Comparison of ENCODE assay signal across 21 cellular contexts in the genomic region with DNA sequence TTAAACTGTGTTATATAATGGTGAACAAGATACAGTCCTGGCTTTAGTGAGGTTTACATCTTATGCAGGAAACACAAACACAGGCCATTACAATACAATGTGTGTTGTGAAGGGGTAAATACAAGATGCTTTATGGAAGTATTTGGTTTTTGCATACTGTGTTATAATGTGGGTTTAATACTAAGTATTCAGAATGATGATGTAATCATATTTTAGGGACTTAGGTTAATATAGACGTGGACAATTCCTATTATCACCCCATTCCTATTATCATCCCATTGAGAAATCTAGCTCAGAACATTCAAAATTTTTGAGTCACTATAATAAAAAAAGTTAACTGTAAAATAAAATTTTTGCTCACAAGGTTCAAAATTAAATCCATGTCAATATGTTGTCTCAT. TPM values are rescaled to one million over a fixed set of nuclear protein-coding genes. Genes with fewer than 3 reads are reported as not detected.
DNase-seq lines count a peak whose midpoint lies in the region; ATAC-seq, FAIRE-seq and TF ChIP-seq lines count a peak whose summit lies in the region.
"Had no signal": no experiment of that assay in that cellular context is flagged by ENCODE, and none has a peak within 500 bp of the region (broad histone marks: within the 10 kb centered on the region; RNA-seq: fewer than 3 reads in every experiment).

No MANE protein-coding gene starts in this region.

- DNase-seq in A549 (ENCODE audit: low read depth in 1 of 2, low spot score in 1 of 2) (no peak), GM12891 (ENCODE audit: insufficient read length, low spot score) (no peak), GM12878 (ENCODE audit: low read depth, low spot score) (no peak), pancreas (no peak), RWPE1 (ENCODE audit: low spot score) (no peak), MG63 (no peak)
- DNase-seq: 8988T; C1 segment of cervical spinal cord; Calu3; CD4-positive, alpha-beta memory T cell; COR-L47; DMS153; DND-41; H9 had no signal

- H3K79me2 ChIP-seq in GM12878 (ENCODE audit: control insufficient read depth, insufficient read depth, low read length) = no peaks in the 10 kb centered on the region

- POLR2A ChIA-PET in A549 (lab: Yijun Ruan, JAX) (no interaction called here), GM12878 (lab: Charles Lee) (interaction anchor here (1.9 kb wide), 1 partner anchor 25 kb away, joined by 6 read pairs; a partner anchor contains a TSS), RWPE1 (lab: Yijun Ruan, JAX; ENCODE audit: low non-redundant PET) (no interaction called here)

- H3K4me2 ChIP-seq in A549 (no peak overlapping the region), GM12878 (ENCODE audit: control insufficient read depth, insufficient read depth) (no peak overlapping the region)
- H3K4me2 ChIP-seq: GM23338 had no signal

- H3K27me3 ChIP-seq in GM12878 (replicated peaks in 1 of 2; ENCODE audit: control insufficient read depth in 2 of 2, insufficient read depth in 2 of 2, low read length in 1 of 2) = no peaks in the 10 kb centered on the region
- no peaks in the 10 kb centered on the region for H3K27me3 ChIP-seq in pancreas
- H3K27me3 ChIP-seq in MG63 = no peaks in the 10 kb centered on the region

- RAD21 ChIA-PET in GM12878 (lab: Charles Lee; ENCODE audit: unreplicated experiment) = interaction anchor here (0.7 to 1.7 kb wide), 6 partner anchors 11 to 1454 kb away, joined by 3 to 4 read pairs (median 3); a partner anchor contains a TSS

- no peak overlapping the region for H3K9ac ChIP-seq in GM12878 (ENCODE audit: control insufficient read depth, insufficient read depth, low read length)

- no peak overlapping the region for H3K4me3 ChIP-seq in A549
- H3K4me3 ChIP-seq in GM12878 = no peak overlapping the region
- H3K4me3 ChIP-seq in pancreas = no peak overlapping the region
- no peak overlapping the region for H3K4me3 ChIP-seq in MG63
- H3K4me3 ChIP-seq: GM23338 had no signal

- no peaks in the 10 kb centered on the region for H4K20me1 ChIP-seq in GM12878 (ENCODE audit: control insufficient read depth, insufficient read depth)

- no peak overlapping the region for H2AFZ ChIP-seq in GM12878 (ENCODE audit: control insufficient read depth, low read depth, low read length)
- H2AFZ ChIP-seq: GM23338 had no signal

- CTCF ChIA-PET in A549 (lab: Yijun Ruan, JAX) (no interaction called here), GM12878 (lab: Yijun Ruan, JAX) (interaction anchor here (0.7 to 3.0 kb wide), 4 partner anchors 11 to 331 kb away, joined by 3 to 19 read pairs (median 6); no protein-coding TSS in a partner anchor), RWPE1 (lab: Yijun Ruan, JAX) (interaction anchor here (0.6 kb wide), 1 partner anchor 18 kb away, joined by 3 read pairs; no protein-coding TSS in a partner anchor)

- BruUV-seq in GM12878 (replicated peaks; lab: Mats Ljungman, UMichigan) = no TSS peak

- no peak for TF ChIP-seq EP300 in A549 (IDR thresholded peaks at IDR 0.05)
- no peak for TF ChIP-seq EP300 in GM12878 (IDR thresholded peaks at IDR 0.05; ENCODE audit: borderline replicate concordance in 1 of 2, control insufficient read depth in 1 of 2, low read depth in 2 of 2, low read length in 2 of 2)

- intact Hi-C loops in GM12878 (cut with micrococcal nuclease; ENCODE audit: unreplicated experiment) = no loop called here
- intact Hi-C loops in pancreas (cut with DNase I) = no loop called here

- H3K27ac ChIP-seq in A549 = no peak overlapping the region
- H3K27ac ChIP-seq in GM12878 (ENCODE audit: control insufficient read depth, insufficient read depth) = no peak overlapping the region
- no peak overlapping the region for H3K27ac ChIP-seq in pancreas
- no peak overlapping the region for H3K27ac ChIP-seq in RWPE1

- 66% methylated on average over 1 of the region's 1 CpG for WGBS in A549 (ENCODE audit: missing lambda C conversion rate)
- 93% methylated on average over 1 of the region's 1 CpG for WGBS in GM12878 (ENCODE audit: insufficient coverage, insufficient replicate concordance, low lambda C conversion rate, missing lambda C conversion rate)
- WGBS in pancreas, 2 donors = 77 to 100% methylated on average over 1 of the region's 1 CpG

- ATAC-seq in A549 (no peak), GM12878 (no peak), pancreas (no peak), HG02623 (IDR thresholded peaks at IDR 0.05; ENCODE audit: unreplicated experiment) (no peak)
- ATAC-seq: GM23338, HCT116 had no signal

- TF ChIP-seq RAD21 in A549 (conservative IDR thresholded peaks at IDR 0.05 in 1 of 2, IDR thresholded peaks at IDR 0.05 in 1 of 2) (no peak), GM12878 (IDR thresholded peaks at IDR 0.05; ENCODE audit: insufficient read depth, low read depth, low read length) (no peak)

- TF ChIP-seq POLR2A in A549 (IDR thresholded peaks at IDR 0.05; ENCODE audit: low read length) = no peak
- TF ChIP-seq POLR2A in GM12891 (IDR thresholded peaks at IDR 0.05; ENCODE audit: low read depth, low read length) = no peak
- TF ChIP-seq POLR2A in GM12878 (IDR thresholded peaks at IDR 0.05; ENCODE audit: low read depth, low read length) = no peak

- FAIRE-seq in A549 (lab: Jason Lieb, UNC) = no peak
- FAIRE-seq in GM12891 (lab: Jason Lieb, UNC) = peak; percentile 26
- FAIRE-seq in GM12878 (lab: Jason Lieb, UNC) = no peak
- FAIRE-seq in pancreas (lab: Jason Lieb, UNC) = peak; percentile 61
- FAIRE-seq: G401.6 had no signal

- in situ Hi-C loops in GM12878 (cut with MboI) = no loop called here

- no peaks in the 10 kb centered on the region for H3K36me3 ChIP-seq in GM12878 (ENCODE audit: control insufficient read depth in 2 of 2, insufficient read depth in 2 of 2, low read length in 1 of 2)
- no peaks in the 10 kb centered on the region for H3K36me3 ChIP-seq in pancreas
- H3K36me3 ChIP-seq in MG63 = no peaks in the 10 kb centered on the region

- no peaks in the 10 kb centered on the region for H3K9me3 ChIP-seq in A549
- no peaks in the 10 kb centered on the region for H3K9me3 ChIP-seq in GM12878 (replicated peaks; ENCODE audit: control insufficient read depth, insufficient read depth, low read length)
- H3K9me3 ChIP-seq in pancreas = no peaks in the 10 kb centered on the region
- H3K9me3 ChIP-seq in MG63 = no peaks in the 10 kb centered on the region

- TF ChIP-seq CTCF in A549 (IDR thresholded peaks at IDR 0.05) (no peak), GM12878 (IDR thresholded peaks at IDR 0.05 in 2 of 3, conservative IDR thresholded peaks at IDR 0.05 in 1 of 3; ENCODE audit: control insufficient read depth in 2 of 3, extremely low read depth in 1 of 3, insufficient read depth in 1 of 3, low read depth in 3 of 3, low read length in 3 of 3) (no peak), pancreas (IDR thresholded peaks at IDR 0.05) (no peak), RWPE1 (conservative IDR thresholded peaks at IDR 0.05; ENCODE audit: low read depth) (no peak)

- H3K4me1 ChIP-seq in A549 = no peaks in the 10 kb centered on the region
- H3K4me1 ChIP-seq in GM12878 (ENCODE audit: control insufficient read depth, insufficient read depth, low read length) = no peaks in the 10 kb centered on the region
- H3K4me1 ChIP-seq in pancreas = no peaks in the 10 kb centered on the region

- SMC1A ChIA-PET in GM12878 (lab: Charles Lee; ENCODE audit: uncharacterized antibody, unreplicated experiment) = interaction anchor here (0.7 to 2.8 kb wide), 6 partner anchors 9 to 26 kb away, joined by 3 to 15 read pairs (median 5); no protein-coding TSS in a partner anchor

RNA-seq across cellular contexts. Expression of a gene that starts 24.1 kb away (rescaled TPM):
- polyA plus RNA-seq in A549 (2011; rRNA removed) = 2.6 and 4.0 TPM in 2 replicates
- 0.52 and 0.67 TPM in 2 replicates for polyA plus RNA-seq in A549 (2012; cell fraction: cytosol; rRNA removed)
- polyA plus RNA-seq in A549 (2012; cell fraction: nucleus; rRNA removed) = 0.12 and 0.20 TPM in 2 replicates
- 0.98 to 1.5 TPM (median 1.3 TPM) in 3 replicates for polyA plus RNA-seq in A549 (2017; fragmentation: RNase III; extraction: RNeasy Plus Mini Kit Qiagen cat#74134 plus additional on column Dnase treatment)
- 1.7 and 1.9 TPM in 2 replicates for polyA minus RNA-seq in A549 (2011; rRNA and poly(A)+ RNA removed)
- 7.8 TPM for polyA plus RNA-seq in GM12891 (2012; ENCODE audit: low read depth, missing spikeins)
- total RNA-seq in GM12878 (2013; cell fraction: nucleolus; rRNA removed) = 7.4 and 8.1 TPM in 2 replicates
- total RNA-seq in GM12878 (2014; rRNA removed) = 4.5 and 6.5 TPM in 2 replicates
- 7.4 and 8.3 TPM in 2 replicates for total RNA-seq in GM12878 (2014; rRNA removed; fragmentation: Illumina TruSeq; extraction: Trizol)
- total RNA-seq in GM12878 (2021) = 10.4 and 13.0 TPM in 2 replicates
- 7.2 TPM for polyA plus RNA-seq in GM12878 (2011; ENCODE audit: low read depth)
- 22.6 and 30.6 TPM in 2 replicates for polyA plus RNA-seq in GM12878 (2011; rRNA removed)
- polyA plus RNA-seq in GM12878 (2011; cell fraction: cytosol; rRNA removed) = 7.0 and 7.2 TPM in 2 replicates
- 8.2 and 10.5 TPM in 2 replicates for polyA plus RNA-seq in GM12878 (2011; cell fraction: nucleus; rRNA removed)
- 4.6 and 6.1 TPM in 2 replicates for polyA plus RNA-seq in GM12878 (2012)
- polyA plus RNA-seq in GM12878 (2014; fragmentation: Illumina TruSeq; extraction: Trizol) = 12.6 and 15.1 TPM in 2 replicates
- 10 to 100 TPM in 1 of 2 experiments, 1 to 10 TPM in 1; 9.2 to 11.0 TPM for polyA plus RNA-seq in GM12878 (2014; fragmentation: Nextera tagmentation; extraction: Ambion mirVana)
- polyA plus RNA-seq in GM12878 (2014; rRNA removed) = 8.3 and 9.1 TPM in 2 replicates
- 10 to 100 TPM; 15.6 TPM for polyA plus RNA-seq in GM12878 (2016; fragmentation: Nextera tagmentation; extraction: Ambion mirVana)
- polyA minus RNA-seq in GM12878 (2011; rRNA and poly(A)+ RNA removed) = 9.0 and 16.7 TPM in 2 replicates
- 3.6 and 4.9 TPM in 2 replicates for polyA minus RNA-seq in GM12878 (2011; cell fraction: cytosol; rRNA and poly(A)+ RNA removed)
- 5.2 and 9.2 TPM in 2 replicates for polyA minus RNA-seq in GM12878 (2011; cell fraction: nucleus; rRNA and poly(A)+ RNA removed)
- 1 to 10 TPM; 3.0 to 9.5 (median 5.5) TPM for total RNA-seq in pancreas
- 1 to 10 TPM; 4.6 to 6.2 TPM for polyA plus RNA-seq in pancreas
- total RNA-seq in MG63 (2014; rRNA removed; shearing (Covaris generic); ENCODE audit: low replicate concordance) = 0.53 and 10.0 TPM in 2 replicates

RNA-seq across cellular contexts. Expression of a gene that starts 36.7 kb away (rescaled TPM):
- polyA plus RNA-seq in A549 (2011; rRNA removed) (not detected in 2 replicates), A549 (2017; fragmentation: RNase III; extraction: RNeasy Plus Mini Kit Qiagen cat#74134 plus additional on column Dnase treatment) (not detected in 3 replicates), GM12878 (2011; rRNA removed) (not detected in 2 replicates), GM12878 (2014; fragmentation: Illumina TruSeq; extraction: Trizol) (not detected in 2 replicates), GM12878 (2014; fragmentation: Nextera tagmentation; extraction: Ambion mirVana) (not detected), GM12878 (2014; rRNA removed) (not detected in 2 replicates), GM12878 (2016; fragmentation: Nextera tagmentation; extraction: Ambion mirVana) (not detected), pancreas (not detected)
- not detected in 2 replicates for polyA plus RNA-seq in A549 (2012; cell fraction: cytosol; rRNA removed)
- polyA plus RNA-seq in A549 (2012; cell fraction: nucleus; rRNA removed) = not detected in 2 replicates
- not detected in 2 replicates for polyA minus RNA-seq in A549 (2011; rRNA and poly(A)+ RNA removed)
- polyA plus RNA-seq in GM12891 (2012; ENCODE audit: low read depth, missing spikeins) = not detected
- total RNA-seq in GM12878 (2013; cell fraction: nucleolus; rRNA removed) = not detected in 2 replicates
- total RNA-seq in GM12878 (2014; rRNA removed) (not detected in 2 replicates), GM12878 (2014; rRNA removed; fragmentation: Illumina TruSeq; extraction: Trizol) (not detected in 2 replicates), GM12878 (2021) (not detected in 2 replicates), pancreas (not detected)
- not detected for polyA plus RNA-seq in GM12878 (2011; ENCODE audit: low read depth)
- polyA plus RNA-seq in GM12878 (2011; cell fraction: cytosol; rRNA removed) = not detected in 2 replicates
- not detected in 2 replicates for polyA plus RNA-seq in GM12878 (2011; cell fraction: nucleus; rRNA removed)
- not detected in 2 replicates for polyA plus RNA-seq in GM12878 (2012)
- not detected in 2 replicates for polyA minus RNA-seq in GM12878 (2011; rRNA and poly(A)+ RNA removed)
- polyA minus RNA-seq in GM12878 (2011; cell fraction: cytosol; rRNA and poly(A)+ RNA removed) = not detected in 2 replicates
- not detected in 2 replicates for polyA minus RNA-seq in GM12878 (2011; cell fraction: nucleus; rRNA and poly(A)+ RNA removed)
- total RNA-seq in MG63 (2014; rRNA removed; shearing (Covaris generic); ENCODE audit: low replicate concordance) = not detected in 2 replicates
- total RNA-seq: A673; Calu3; CD4-positive, alpha-beta memory T cell; GM23338; H4 had no signal
- polyA plus RNA-seq: BJ; CD4-positive, alpha-beta memory T cell; GM23338 had no signal
